Comparison of ENCODE assay signal across 1 cellular context in the genomic region with DNA sequence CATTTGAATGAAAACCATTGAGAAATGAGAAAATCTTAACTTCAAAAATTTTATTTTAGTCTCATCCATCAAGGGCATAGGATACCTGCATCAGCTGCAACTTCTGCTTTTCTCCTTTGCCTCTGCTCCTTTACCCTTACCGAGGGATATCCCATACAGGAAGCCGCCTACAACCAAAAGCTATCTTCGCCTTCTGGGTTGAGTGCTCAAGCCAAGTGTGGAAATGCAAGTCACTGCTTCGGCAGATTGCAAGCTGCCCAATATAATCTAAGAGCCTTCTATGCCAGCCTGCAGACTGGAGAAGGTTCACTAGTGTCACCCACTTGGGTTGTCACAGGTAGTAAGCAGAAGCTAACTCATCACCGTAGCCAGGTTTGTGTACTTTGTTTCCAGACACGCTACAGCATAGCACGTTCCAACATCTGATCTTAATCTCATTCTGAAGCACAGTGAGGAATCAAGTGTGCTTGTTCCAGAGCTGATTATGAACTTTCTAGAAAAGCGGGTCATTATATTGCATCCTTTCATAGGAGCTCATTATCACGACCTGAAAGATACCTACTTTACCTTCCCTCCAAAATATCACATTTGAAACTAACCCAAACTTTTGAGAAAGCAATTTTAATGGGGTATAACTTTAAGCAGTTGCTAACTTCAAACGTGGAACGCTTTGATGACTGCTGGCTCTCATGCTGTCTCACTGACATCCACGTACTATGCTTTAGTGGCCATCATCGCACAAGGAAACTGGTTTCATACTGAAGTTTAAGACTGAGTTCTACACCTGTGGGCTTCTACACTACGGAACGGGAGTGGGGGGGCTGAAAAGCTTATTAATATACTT.
TF ChIP-seq lines count a peak whose summit lies in the region.

No MANE protein-coding gene starts in this region.

TF ChIP-seq in K562, 482 proteins besides CTCF, POLR2A, EP300 and RAD21 (continued from another document and continues in another):
- TF ChIP-seq, protein P1, sequence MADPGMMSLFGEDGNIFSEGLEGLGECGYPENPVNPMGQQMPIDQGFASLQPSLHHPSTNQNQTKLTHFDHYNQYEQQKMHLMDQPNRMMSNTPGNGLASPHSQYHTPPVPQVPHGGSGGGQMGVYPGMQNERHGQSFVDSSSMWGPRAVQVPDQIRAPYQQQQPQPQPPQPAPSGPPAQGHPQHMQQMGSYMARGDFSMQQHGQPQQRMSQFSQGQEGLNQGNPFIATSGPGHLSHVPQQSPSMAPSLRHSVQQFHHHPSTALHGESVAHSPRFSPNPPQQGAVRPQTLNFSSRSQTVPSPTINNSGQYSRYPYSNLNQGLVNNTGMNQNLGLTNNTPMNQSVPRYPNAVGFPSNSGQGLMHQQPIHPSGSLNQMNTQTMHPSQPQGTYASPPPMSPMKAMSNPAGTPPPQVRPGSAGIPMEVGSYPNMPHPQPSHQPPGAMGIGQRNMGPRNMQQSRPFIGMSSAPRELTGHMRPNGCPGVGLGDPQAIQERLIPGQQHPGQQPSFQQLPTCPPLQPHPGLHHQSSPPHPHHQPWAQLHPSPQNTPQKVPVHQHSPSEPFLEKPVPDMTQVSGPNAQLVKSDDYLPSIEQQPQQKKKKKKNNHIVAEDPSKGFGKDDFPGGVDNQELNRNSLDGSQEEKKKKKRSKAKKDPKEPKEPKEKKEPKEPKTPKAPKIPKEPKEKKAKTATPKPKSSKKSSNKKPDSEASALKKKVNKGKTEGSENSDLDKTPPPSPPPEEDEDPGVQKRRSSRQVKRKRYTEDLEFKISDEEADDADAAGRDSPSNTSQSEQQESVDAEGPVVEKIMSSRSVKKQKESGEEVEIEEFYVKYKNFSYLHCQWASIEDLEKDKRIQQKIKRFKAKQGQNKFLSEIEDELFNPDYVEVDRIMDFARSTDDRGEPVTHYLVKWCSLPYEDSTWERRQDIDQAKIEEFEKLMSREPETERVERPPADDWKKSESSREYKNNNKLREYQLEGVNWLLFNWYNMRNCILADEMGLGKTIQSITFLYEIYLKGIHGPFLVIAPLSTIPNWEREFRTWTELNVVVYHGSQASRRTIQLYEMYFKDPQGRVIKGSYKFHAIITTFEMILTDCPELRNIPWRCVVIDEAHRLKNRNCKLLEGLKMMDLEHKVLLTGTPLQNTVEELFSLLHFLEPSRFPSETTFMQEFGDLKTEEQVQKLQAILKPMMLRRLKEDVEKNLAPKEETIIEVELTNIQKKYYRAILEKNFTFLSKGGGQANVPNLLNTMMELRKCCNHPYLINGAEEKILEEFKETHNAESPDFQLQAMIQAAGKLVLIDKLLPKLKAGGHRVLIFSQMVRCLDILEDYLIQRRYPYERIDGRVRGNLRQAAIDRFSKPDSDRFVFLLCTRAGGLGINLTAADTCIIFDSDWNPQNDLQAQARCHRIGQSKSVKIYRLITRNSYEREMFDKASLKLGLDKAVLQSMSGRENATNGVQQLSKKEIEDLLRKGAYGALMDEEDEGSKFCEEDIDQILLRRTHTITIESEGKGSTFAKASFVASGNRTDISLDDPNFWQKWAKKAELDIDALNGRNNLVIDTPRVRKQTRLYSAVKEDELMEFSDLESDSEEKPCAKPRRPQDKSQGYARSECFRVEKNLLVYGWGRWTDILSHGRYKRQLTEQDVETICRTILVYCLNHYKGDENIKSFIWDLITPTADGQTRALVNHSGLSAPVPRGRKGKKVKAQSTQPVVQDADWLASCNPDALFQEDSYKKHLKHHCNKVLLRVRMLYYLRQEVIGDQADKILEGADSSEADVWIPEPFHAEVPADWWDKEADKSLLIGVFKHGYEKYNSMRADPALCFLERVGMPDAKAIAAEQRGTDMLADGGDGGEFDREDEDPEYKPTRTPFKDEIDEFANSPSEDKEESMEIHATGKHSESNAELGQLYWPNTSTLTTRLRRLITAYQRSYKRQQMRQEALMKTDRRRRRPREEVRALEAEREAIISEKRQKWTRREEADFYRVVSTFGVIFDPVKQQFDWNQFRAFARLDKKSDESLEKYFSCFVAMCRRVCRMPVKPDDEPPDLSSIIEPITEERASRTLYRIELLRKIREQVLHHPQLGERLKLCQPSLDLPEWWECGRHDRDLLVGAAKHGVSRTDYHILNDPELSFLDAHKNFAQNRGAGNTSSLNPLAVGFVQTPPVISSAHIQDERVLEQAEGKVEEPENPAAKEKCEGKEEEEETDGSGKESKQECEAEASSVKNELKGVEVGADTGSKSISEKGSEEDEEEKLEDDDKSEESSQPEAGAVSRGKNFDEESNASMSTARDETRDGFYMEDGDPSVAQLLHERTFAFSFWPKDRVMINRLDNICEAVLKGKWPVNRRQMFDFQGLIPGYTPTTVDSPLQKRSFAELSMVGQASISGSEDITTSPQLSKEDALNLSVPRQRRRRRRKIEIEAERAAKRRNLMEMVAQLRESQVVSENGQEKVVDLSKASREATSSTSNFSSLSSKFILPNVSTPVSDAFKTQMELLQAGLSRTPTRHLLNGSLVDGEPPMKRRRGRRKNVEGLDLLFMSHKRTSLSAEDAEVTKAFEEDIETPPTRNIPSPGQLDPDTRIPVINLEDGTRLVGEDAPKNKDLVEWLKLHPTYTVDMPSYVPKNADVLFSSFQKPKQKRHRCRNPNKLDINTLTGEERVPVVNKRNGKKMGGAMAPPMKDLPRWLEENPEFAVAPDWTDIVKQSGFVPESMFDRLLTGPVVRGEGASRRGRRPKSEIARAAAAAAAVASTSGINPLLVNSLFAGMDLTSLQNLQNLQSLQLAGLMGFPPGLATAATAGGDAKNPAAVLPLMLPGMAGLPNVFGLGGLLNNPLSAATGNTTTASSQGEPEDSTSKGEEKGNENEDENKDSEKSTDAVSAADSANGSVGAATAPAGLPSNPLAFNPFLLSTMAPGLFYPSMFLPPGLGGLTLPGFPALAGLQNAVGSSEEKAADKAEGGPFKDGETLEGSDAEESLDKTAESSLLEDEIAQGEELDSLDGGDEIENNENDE (IDR thresholded peaks at IDR 0.05; ENCODE audit: low read depth, low read length), result peak; percentile 81
- TF ChIP-seq, protein P2, sequence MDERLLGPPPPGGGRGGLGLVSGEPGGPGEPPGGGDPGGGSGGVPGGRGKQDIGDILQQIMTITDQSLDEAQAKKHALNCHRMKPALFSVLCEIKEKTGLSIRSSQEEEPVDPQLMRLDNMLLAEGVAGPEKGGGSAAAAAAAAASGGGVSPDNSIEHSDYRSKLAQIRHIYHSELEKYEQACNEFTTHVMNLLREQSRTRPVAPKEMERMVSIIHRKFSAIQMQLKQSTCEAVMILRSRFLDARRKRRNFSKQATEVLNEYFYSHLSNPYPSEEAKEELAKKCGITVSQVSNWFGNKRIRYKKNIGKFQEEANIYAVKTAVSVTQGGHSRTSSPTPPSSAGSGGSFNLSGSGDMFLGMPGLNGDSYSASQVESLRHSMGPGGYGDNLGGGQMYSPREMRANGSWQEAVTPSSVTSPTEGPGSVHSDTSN (CRISPR knock-in tag; IDR thresholded peaks at IDR 0.05; ENCODE audit: low read depth), result no peak
- TF ChIP-seq, protein P2 (tag; conservative IDR thresholded peaks at IDR 0.05; ENCODE audit: low read depth), result no peak
- TF ChIP-seq ZNF224 (CRISPR knock-in tag; IDR thresholded peaks at IDR 0.05) (no peak), ZNF274 (IDR thresholded peaks at IDR 0.05; ENCODE audit: borderline replicate concordance, low read depth, low read length) (no peak), BACH1 (tag; IDR thresholded peaks at IDR 0.05) (no peak), IFI16 (CRISPR knock-in tag; IDR thresholded peaks at IDR 0.05) (no peak), PHB2 (IDR thresholded peaks at IDR 0.05; ENCODE audit: low read depth) (no peak), XRCC4 (IDR thresholded peaks at IDR 0.05; ENCODE audit: extremely low read depth, insufficient read depth, insufficient read length) (no peak), DMBX1 (CRISPR knock-in tag; IDR thresholded peaks at IDR 0.05; ENCODE audit: borderline replicate concordance) (no peak), CBFA2T2 (conservative IDR thresholded peaks at IDR 0.05) (no peak), MEIS2 (IDR thresholded peaks at IDR 0.05; ENCODE audit: partially characterized antibody) (no peak), ZNF212 (CRISPR knock-in tag; IDR thresholded peaks at IDR 0.05) (peak; percentile 57; the same call in 1 of the 2 replicates), TAF7 (tag; IDR thresholded peaks at IDR 0.05) (no peak), MAFK (IDR thresholded peaks at IDR 0.05; ENCODE audit: low read length) (peak; percentile 57), SRSF7 (optimal IDR thresholded peaks at IDR 0.05; ENCODE audit: low read depth, low read length) (no peak)
- TF ChIP-seq, protein P3, sequence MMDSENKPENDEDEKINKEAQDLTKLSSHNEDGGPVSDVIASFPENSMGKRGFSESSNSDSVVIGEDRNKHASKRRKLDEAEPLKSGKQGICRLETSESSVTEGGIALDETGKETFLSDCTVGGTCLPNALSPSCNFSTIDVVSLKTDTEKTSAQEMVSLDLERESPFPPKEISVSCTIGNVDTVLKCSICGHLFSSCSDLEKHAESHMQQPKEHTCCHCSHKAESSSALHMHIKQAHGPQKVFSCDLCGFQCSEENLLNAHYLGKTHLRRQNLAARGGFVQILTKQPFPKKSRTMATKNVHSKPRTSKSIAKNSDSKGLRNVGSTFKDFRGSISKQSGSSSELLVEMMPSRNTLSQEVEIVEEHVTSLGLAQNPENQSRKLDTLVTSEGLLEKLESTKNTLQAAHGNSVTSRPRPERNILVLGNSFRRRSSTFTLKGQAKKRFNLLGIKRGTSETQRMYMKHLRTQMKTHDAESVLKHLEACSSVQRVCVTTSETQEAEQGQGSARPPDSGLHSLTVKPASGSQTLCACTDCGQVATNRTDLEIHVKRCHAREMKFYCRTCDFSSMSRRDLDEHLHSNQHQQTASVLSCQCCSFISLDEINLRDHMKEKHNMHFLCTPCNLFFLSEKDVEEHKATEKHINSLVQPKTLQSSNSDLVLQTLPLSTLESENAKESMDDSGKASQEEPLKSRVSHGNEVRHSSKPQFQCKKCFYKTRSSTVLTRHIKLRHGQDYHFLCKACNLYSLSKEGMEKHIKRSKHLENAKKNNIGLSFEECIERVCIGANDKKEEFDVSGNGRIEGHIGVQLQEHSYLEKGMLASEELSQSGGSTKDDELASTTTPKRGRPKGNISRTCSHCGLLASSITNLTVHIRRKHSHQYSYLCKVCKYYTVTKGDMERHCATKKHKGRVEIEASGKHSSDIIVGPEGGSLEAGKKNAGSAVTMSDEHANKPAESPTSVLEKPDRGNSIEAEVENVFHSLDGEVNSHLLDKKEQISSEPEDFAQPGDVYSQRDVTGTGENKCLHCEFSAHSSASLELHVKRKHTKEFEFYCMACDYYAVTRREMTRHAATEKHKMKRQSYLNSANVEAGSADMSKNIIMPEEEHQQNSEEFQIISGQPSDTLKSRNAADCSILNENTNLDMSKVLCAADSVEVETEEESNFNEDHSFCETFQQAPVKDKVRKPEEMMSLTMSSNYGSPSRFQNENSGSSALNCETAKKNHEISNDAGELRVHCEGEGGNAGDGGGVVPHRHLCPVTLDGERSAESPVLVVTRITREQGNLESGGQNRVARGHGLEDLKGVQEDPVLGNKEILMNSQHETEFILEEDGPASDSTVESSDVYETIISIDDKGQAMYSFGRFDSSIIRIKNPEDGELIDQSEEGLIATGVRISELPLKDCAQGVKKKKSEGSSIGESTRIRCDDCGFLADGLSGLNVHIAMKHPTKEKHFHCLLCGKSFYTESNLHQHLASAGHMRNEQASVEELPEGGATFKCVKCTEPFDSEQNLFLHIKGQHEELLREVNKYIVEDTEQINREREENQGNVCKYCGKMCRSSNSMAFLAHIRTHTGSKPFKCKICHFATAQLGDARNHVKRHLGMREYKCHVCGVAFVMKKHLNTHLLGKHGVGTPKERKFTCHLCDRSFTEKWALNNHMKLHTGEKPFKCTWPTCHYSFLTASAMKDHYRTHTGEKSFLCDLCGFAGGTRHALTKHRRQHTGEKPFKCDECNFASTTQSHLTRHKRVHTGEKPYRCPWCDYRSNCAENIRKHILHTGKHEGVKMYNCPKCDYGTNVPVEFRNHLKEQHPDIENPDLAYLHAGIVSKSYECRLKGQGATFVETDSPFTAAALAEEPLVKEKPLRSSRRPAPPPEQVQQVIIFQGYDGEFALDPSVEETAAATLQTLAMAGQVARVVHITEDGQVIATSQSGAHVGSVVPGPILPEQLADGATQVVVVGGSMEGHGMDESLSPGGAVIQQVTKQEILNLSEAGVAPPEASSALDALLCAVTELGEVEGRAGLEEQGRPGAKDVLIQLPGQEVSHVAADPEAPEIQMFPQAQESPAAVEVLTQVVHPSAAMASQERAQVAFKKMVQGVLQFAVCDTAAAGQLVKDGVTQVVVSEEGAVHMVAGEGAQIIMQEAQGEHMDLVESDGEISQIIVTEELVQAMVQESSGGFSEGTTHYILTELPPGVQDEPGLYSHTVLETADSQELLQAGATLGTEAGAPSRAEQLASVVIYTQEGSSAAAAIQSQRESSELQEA (IDR thresholded peaks at IDR 0.05; ENCODE audit: low read depth), result no peak
- TF ChIP-seq, protein P4, sequence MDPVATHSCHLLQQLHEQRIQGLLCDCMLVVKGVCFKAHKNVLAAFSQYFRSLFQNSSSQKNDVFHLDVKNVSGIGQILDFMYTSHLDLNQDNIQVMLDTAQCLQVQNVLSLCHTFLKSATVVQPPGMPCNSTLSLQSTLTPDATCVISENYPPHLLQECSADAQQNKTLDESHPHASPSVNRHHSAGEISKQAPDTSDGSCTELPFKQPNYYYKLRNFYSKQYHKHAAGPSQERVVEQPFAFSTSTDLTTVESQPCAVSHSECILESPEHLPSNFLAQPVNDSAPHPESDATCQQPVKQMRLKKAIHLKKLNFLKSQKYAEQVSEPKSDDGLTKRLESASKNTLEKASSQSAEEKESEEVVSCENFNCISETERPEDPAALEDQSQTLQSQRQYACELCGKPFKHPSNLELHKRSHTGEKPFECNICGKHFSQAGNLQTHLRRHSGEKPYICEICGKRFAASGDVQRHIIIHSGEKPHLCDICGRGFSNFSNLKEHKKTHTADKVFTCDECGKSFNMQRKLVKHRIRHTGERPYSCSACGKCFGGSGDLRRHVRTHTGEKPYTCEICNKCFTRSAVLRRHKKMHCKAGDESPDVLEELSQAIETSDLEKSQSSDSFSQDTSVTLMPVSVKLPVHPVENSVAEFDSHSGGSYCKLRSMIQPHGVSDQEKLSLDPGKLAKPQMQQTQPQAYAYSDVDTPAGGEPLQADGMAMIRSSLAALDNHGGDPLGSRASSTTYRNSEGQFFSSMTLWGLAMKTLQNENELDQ (CRISPR knock-in tag; IDR thresholded peaks at IDR 0.05; ENCODE audit: borderline replicate concordance), result no peak
- TF ChIP-seq, protein P5, sequence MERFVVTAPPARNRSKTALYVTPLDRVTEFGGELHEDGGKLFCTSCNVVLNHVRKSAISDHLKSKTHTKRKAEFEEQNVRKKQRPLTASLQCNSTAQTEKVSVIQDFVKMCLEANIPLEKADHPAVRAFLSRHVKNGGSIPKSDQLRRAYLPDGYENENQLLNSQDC (CRISPR knock-in tag; IDR thresholded peaks at IDR 0.05), result 0 out of 2 replicates have a peak, but pooled peaks have one; percentile 16
